ENCODE assay signal across 10 cellular contexts in the genomic region with DNA sequence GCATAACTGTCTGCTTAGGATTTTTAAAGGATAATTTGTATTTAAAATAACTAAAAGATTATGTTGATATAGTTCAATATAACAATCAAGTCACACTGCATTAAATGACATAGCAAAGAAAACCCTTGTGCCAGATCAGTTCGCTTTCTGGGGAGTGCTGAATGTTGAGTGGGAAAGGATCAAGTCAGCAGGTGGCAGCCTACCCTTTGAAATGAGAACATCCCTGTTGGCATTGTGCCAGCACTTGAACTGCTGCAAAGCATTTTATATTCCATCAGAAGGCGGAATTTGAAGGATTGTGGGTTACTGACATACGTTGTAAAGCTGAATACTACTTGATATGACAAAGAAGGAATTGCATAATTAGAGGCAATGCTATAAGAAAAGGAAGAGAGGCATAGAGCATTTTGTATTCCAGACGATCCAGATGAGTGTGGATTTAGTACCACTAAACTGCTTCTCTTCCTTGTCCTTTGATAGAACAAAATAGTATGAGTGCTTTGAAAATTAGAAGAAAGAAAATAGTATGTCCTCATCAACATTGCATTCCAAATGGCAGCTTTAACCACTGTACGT. TPM values are rescaled to one million over a fixed set of nuclear protein-coding genes. Genes with fewer than 3 reads are reported as not detected.
DNase-seq lines count a peak whose midpoint lies in the region; ATAC-seq and TF ChIP-seq lines count a peak whose summit lies in the region.
"Had no signal": no experiment of that assay in that cellular context is flagged by ENCODE, and none has a peak within 500 bp of the region (broad histone marks: within the 10 kb centered on the region; RNA-seq: fewer than 3 reads in every experiment).

No MANE protein-coding gene starts in this region.

- no peak overlapping the region for H3K4me3 Mint-ChIP-seq in Caco-2 (ENCODE audit: unreplicated experiment)
- H3K4me3 Mint-ChIP-seq: IgD-negative memory B cell, immature natural killer cell had no signal

- POLR2A ChIA-PET in Caco-2 (lab: Charles Lee) (no interaction called here), PC-3 (lab: Charles Lee; ENCODE audit: unreplicated experiment) (no interaction called here)

- no peaks in the 10 kb centered on the region for H3K9me3 ChIP-seq in Caco-2
- H3K9me3 ChIP-seq in PC-3 (ENCODE audit: low read length), result no peaks in the 10 kb centered on the region
- no peaks in the 10 kb centered on the region for H3K9me3 ChIP-seq in mammary epithelial cell (replicated peaks; ENCODE audit: insufficient read depth, low read length)

- dilution Hi-C loops in mammary epithelial cell (cut with HindIII; ENCODE audit: low sequenced_read_pairs), result no loop called here

- H3K9ac ChIP-seq in PC-3 (ENCODE audit: low read length) (no peak overlapping the region), mammary epithelial cell (ENCODE audit: insufficient read depth, low read length) (no peak overlapping the region)

- H3K79me2 ChIP-seq in PC-3 (ENCODE audit: low read length) (no peaks in the 10 kb centered on the region), mammary epithelial cell (ENCODE audit: insufficient read depth, low read length) (no peaks in the 10 kb centered on the region)

- peaks cover 11% of the 10 kb centered on the region for H3K4me1 Mint-ChIP-seq in Caco-2 (ENCODE audit: low read depth, unreplicated experiment)
- H3K4me1 Mint-ChIP-seq: IgD-negative memory B cell, immature natural killer cell had no signal

- H3K36me3 Mint-ChIP-seq in Caco-2 (ENCODE audit: insufficient read depth, unreplicated experiment), result peaks cover 14% of the 10 kb centered on the region

- H3F3A ChIP-seq in PC-3 (ENCODE audit: low read length, unreplicated experiment), result no peaks in the 10 kb centered on the region

- no TSS peak for BruUV-seq in Caco-2 (replicated peaks; lab: Mats Ljungman, UMichigan)
- BruUV-seq in PC-3 (replicated peaks; lab: Mats Ljungman, UMichigan), result no TSS peak
- no TSS peak for BruUV-seq in mammary epithelial cell (replicated peaks; lab: Mats Ljungman, UMichigan)

- H3K27ac Mint-ChIP-seq in Caco-2 (ENCODE audit: unreplicated experiment), result peak overlapping the region; percentile 20
- H3K27ac Mint-ChIP-seq: IgD-negative memory B cell, immature natural killer cell had no signal

- ATAC-seq in PC-3, result no peak
- no peak for ATAC-seq in HG03097 (IDR thresholded peaks at IDR 0.05; ENCODE audit: low FRiP score, unreplicated experiment)
- no peak for ATAC-seq in GM21447 (IDR thresholded peaks at IDR 0.05; ENCODE audit: unreplicated experiment)

- no peaks in the 10 kb centered on the region for H3K36me3 ChIP-seq in Caco-2 (ENCODE audit: control insufficient read depth, insufficient read depth, low read length)
- H3K36me3 ChIP-seq in PC-3 (ENCODE audit: low read depth, low read length), result no peaks in the 10 kb centered on the region
- H3K36me3 ChIP-seq in mammary epithelial cell (ENCODE audit: insufficient read depth, low read length), result no peaks in the 10 kb centered on the region

- 53% methylated on average over 5 of the region's 5 CpGs for WGBS in mammary epithelial cell (ENCODE audit: low coverage, missing lambda C conversion rate)

- no peaks in the 10 kb centered on the region for H3K9me3 Mint-ChIP-seq in Caco-2 (ENCODE audit: unreplicated experiment)
- H3K9me3 Mint-ChIP-seq: IgD-negative memory B cell, immature natural killer cell had no signal

- TF ChIP-seq EP300 in Ishikawa (IDR thresholded peaks at IDR 0.05; ENCODE audit: borderline replicate concordance), result no peak

- CTCF ChIA-PET in Caco-2 (lab: Charles Lee) (interaction anchor here (0.6 kb wide), 1 partner anchor 241 kb away, joined by 3 read pairs; no protein-coding TSS in a partner anchor), PC-3 (lab: Charles Lee) (no interaction called here), mammary epithelial cell (lab: Charles Lee; ENCODE audit: low non-redundant PET) (no interaction called here)

- no peak overlapping the region for H3K4me2 ChIP-seq in PC-3 (ENCODE audit: low read length)
- no peak overlapping the region for H3K4me2 ChIP-seq in mammary epithelial cell (ENCODE audit: insufficient read depth, low read depth, low read length)

- TF ChIP-seq CTCF in Caco-2 (IDR thresholded peaks at IDR 0.05; ENCODE audit: insufficient read depth in 1 of 2, low read depth in 1 of 2, low read length in 1 of 2, severe bottlenecking in 1 of 2, unreplicated experiment in 1 of 2) (peak in 1 of 2 experiments; percentile 10), PC-3 (conservative IDR thresholded peaks at IDR 0.05; ENCODE audit: low read depth, low read length) (peak; percentile 60), mammary epithelial cell (conservative IDR thresholded peaks at IDR 0.05 in 1 of 2, IDR thresholded peaks at IDR 0.05 in 1 of 2; ENCODE audit: extremely low read depth in 1 of 2, insufficient read depth in 1 of 2, low read depth in 1 of 2, low read length in 2 of 2) (peak; percentile 64)

- in situ Hi-C loops in mammary epithelial cell (cut with MboI; ENCODE audit: low sequenced_read_pairs in 2 of 2), result no loop called here

- H2AFZ ChIP-seq in PC-3 (ENCODE audit: low read length), result no peak overlapping the region
- H2AFZ ChIP-seq in mammary epithelial cell (ENCODE audit: low read depth, low read length), result no peak overlapping the region

- H4K20me1 ChIP-seq in PC-3 (ENCODE audit: low read length) (no peaks in the 10 kb centered on the region), mammary epithelial cell (ENCODE audit: insufficient read depth, low read length) (no peaks in the 10 kb centered on the region)

- peak in 1 of 2 experiments; percentile 12 for DNase-seq in Caco-2
- DNase-seq in PC-3, result peak; percentile 41
- DNase-seq in mammary epithelial cell, result peak; percentile 41
- peak; percentile 61 for DNase-seq in kidney tubule cell (ENCODE audit: low spot score)
- DNase-seq in stimulated activated CD4-positive, alpha-beta T cell treated with anti-CD3 and anti-CD28 coated beads, Interleukin-4, amount 100 ng/mL, for 48 hours (ENCODE audit: low read depth in 2 of 2), result peak; percentile 0 to 22

- peaks cover 8% of the 10 kb centered on the region for H3K4me1 ChIP-seq in Caco-2
- peaks cover 9% of the 10 kb centered on the region for H3K4me1 ChIP-seq in PC-3 (ENCODE audit: insufficient read depth, low read length)
- peaks cover 9% of the 10 kb centered on the region for H3K4me1 ChIP-seq in mammary epithelial cell (ENCODE audit: insufficient read depth, low read length)

- no peak overlapping the region for H3K4me3 ChIP-seq in Caco-2 (ENCODE audit: low read depth, low read length)
- H3K4me3 ChIP-seq in PC-3 (ENCODE audit: low read length), result no peak overlapping the region
- no peak overlapping the region for H3K4me3 ChIP-seq in mammary epithelial cell (replicated peaks in 1 of 3; ENCODE audit: insufficient read depth in 1 of 3, low read depth in 2 of 3, low read length in 3 of 3)

- intact Hi-C loops in Caco-2 (cut with micrococcal nuclease; ENCODE audit: unreplicated experiment), result loop anchor here (5.0 to 10.0 kb wide), 2 partner anchors 79 to 202 kb away; no protein-coding TSS in a partner anchor
- intact Hi-C loops in PC-3 (cut with micrococcal nuclease), result no loop called here
- intact Hi-C loops in mammary epithelial cell (cut with micrococcal nuclease), result loop anchor here (2.0 to 10.0 kb wide), 4 partner anchors 82 to 1622 kb away; partner anchors contain the start of gene TENT5A

- H3K27ac ChIP-seq in PC-3 (ENCODE audit: low read length), result no peak overlapping the region
- no peak overlapping the region for H3K27ac ChIP-seq in mammary epithelial cell (ENCODE audit: insufficient read depth, low read depth, low read length)

- H3K9me2 ChIP-seq in PC-3 (replicated peaks; ENCODE audit: low read length), result no peaks in the 10 kb centered on the region

- TF ChIP-seq RAD21 in Ishikawa (IDR thresholded peaks at IDR 0.05; ENCODE audit: low read depth), result peak; percentile 66

- no peaks in the 10 kb centered on the region for H3K27me3 Mint-ChIP-seq in Caco-2 (ENCODE audit: insufficient read depth, unreplicated experiment)
- H3K27me3 Mint-ChIP-seq: IgD-negative memory B cell had no signal

- no peaks in the 10 kb centered on the region for H3K27me3 ChIP-seq in Caco-2 (replicated peaks; ENCODE audit: control insufficient read depth, insufficient read depth, low read length)
- no peaks in the 10 kb centered on the region for H3K27me3 ChIP-seq in PC-3 (ENCODE audit: low read length)
- H3K27me3 ChIP-seq in mammary epithelial cell (ENCODE audit: insufficient read depth, low read length), result no peaks in the 10 kb centered on the region

TF ChIP-seq in Ishikawa, 13 proteins besides CTCF, POLR2A, EP300 and RAD21:
- TF ChIP-seq CREB1 (IDR thresholded peaks at IDR 0.05; ENCODE audit: low read depth), result no peak
- no peak for TF ChIP-seq TEAD4 (IDR thresholded peaks at IDR 0.05)
- peak; percentile 96 for TF ChIP-seq NFIC (IDR thresholded peaks at IDR 0.05)
- no peak for TF ChIP-seq FOXM1 (IDR thresholded peaks at IDR 0.05; ENCODE audit: borderline replicate concordance, low read depth)
- TF ChIP-seq ZBTB7A (IDR thresholded peaks at IDR 0.05; ENCODE audit: low read depth), result no peak
- TF ChIP-seq YY1 (IDR thresholded peaks at IDR 0.05; ENCODE audit: low read depth), result no peak
- TF ChIP-seq USF1 (IDR thresholded peaks at IDR 0.05), result no peak

RNA-seq across cellular contexts. Expression of gene BCKDHB, which starts 26.6 kb away (rescaled TPM):
- total RNA-seq in Caco-2 (2022) (28.0 and 29.7 TPM in 2 replicates), PC-3 (2014; rRNA removed) (9.9 and 12.7 TPM in 2 replicates), mammary epithelial cell (10 to 100 TPM; 15.8 to 16.0 TPM)
- polyA plus RNA-seq in mammary epithelial cell, result 10.1 TPM
- 6.1 TPM for polyA minus RNA-seq in mammary epithelial cell
